Comparison of ENCODE assay signal across 1 cellular context in genomic region chr11:207213-208176, GRCh38.
TF ChIP-seq lines count a peak whose summit lies in the region.

A gene with protein sequence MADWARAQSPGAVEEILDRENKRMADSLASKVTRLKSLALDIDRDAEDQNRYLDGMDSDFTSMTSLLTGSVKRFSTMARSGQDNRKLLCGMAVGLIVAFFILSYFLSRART (minus strand): TSS chr11:207399. CDS start chr11:207321, 78 bp downstream.
RIC8A (plus strand) TSS chr11:207708; CDS start chr11:208855, 1,147 bp downstream.

TF ChIP-seq in HEK293, 187 proteins besides CTCF, POLR2A, EP300 and RAD21 (continued from another document and continues in another):
- TF ChIP-seq, protein P1, sequence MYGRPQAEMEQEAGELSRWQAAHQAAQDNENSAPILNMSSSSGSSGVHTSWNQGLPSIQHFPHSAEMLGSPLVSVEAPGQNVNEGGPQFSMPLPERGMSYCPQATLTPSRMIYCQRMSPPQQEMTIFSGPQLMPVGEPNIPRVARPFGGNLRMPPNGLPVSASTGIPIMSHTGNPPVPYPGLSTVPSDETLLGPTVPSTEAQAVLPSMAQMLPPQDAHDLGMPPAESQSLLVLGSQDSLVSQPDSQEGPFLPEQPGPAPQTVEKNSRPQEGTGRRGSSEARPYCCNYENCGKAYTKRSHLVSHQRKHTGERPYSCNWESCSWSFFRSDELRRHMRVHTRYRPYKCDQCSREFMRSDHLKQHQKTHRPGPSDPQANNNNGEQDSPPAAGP (tag by site-specific recombination; IDR thresholded peaks at IDR 0.05) = 0 out of 2 replicates have a peak, but pooled peaks have one; percentile 21
- peak; percentile 88 for TF ChIP-seq KLF9 (tag by site-specific recombination; IDR thresholded peaks at IDR 0.05; ENCODE audit: low read depth)
- no peak for TF ChIP-seq TCF7L2 (IDR thresholded peaks at IDR 0.05; ENCODE audit: borderline replicate concordance, low read depth, low read length)
- peak; percentile 79; the same call in 1 of the 2 replicates for TF ChIP-seq ZNF629 (tag by site-specific recombination; IDR thresholded peaks at IDR 0.05)
- no peak; the same call in 1 of the 2 replicates for TF ChIP-seq SP7 (tag by site-specific recombination; IDR thresholded peaks at IDR 0.05)
- TF ChIP-seq AEBP2 (tag by site-specific recombination; IDR thresholded peaks at IDR 0.05; ENCODE audit: borderline replicate concordance) = no peak
- TF ChIP-seq ZBTB21 (tag by site-specific recombination; IDR thresholded peaks at IDR 0.05) = 0 out of 2 replicates have a peak, but pooled peaks have one; percentile 12
- TF ChIP-seq SP2 (tag by site-specific recombination; IDR thresholded peaks at IDR 0.05) = peak; percentile 95
- TF ChIP-seq REST (tag by site-specific recombination; IDR thresholded peaks at IDR 0.05) = peak; percentile 78
- TF ChIP-seq ZNF785 (tag by site-specific recombination; IDR thresholded peaks at IDR 0.05) = no peak
- TF ChIP-seq ZNF366 (tag by site-specific recombination; conservative IDR thresholded peaks at IDR 0.05) = no peak
- 0 out of 2 replicates have a peak, but pooled peaks have one; percentile 14 for TF ChIP-seq OSR2 (tag by site-specific recombination; IDR thresholded peaks at IDR 0.05)
- TF ChIP-seq, protein P2, sequence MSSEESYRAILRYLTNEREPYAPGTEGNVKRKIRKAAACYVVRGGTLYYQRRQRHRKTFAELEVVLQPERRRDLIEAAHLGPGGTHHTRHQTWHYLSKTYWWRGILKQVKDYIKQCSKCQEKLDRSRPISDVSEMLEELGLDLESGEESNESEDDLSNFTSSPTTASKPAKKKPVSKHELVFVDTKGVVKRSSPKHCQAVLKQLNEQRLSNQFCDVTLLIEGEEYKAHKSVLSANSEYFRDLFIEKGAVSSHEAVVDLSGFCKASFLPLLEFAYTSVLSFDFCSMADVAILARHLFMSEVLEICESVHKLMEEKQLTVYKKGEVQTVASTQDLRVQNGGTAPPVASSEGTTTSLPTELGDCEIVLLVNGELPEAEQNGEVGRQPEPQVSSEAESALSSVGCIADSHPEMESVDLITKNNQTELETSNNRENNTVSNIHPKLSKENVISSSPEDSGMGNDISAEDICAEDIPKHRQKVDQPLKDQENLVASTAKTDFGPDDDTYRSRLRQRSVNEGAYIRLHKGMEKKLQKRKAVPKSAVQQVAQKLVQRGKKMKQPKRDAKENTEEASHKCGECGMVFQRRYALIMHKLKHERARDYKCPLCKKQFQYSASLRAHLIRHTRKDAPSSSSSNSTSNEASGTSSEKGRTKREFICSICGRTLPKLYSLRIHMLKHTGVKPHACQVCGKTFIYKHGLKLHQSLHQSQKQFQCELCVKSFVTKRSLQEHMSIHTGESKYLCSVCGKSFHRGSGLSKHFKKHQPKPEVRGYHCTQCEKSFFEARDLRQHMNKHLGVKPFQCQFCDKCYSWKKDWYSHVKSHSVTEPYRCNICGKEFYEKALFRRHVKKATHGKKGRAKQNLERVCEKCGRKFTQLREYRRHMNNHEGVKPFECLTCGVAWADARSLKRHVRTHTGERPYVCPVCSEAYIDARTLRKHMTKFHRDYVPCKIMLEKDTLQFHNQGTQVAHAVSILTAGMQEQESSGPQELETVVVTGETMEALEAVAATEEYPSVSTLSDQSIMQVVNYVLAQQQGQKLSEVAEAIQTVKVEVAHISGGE (tag by site-specific recombination; conservative IDR thresholded peaks at IDR 0.05; ENCODE audit: low read depth) = peak; percentile 97
- no peak for TF ChIP-seq ZNF292 (tag by site-specific recombination; IDR thresholded peaks at IDR 0.05; ENCODE audit: borderline replicate concordance, low read depth)
- no peak for TF ChIP-seq ZNF654 (tag by site-specific recombination; IDR thresholded peaks at IDR 0.05; ENCODE audit: low read depth)
- TF ChIP-seq EGR2 (tag by site-specific recombination; IDR thresholded peaks at IDR 0.05; ENCODE audit: low read depth) = peak; percentile 23; the same call in 1 of the 2 replicates
- TF ChIP-seq ZNF426 (tag by site-specific recombination; IDR thresholded peaks at IDR 0.05) = no peak
- peak; percentile 50; the same call in 1 of the 2 replicates for TF ChIP-seq YY1 (tag by site-specific recombination; IDR thresholded peaks at IDR 0.05)
- TF ChIP-seq, protein P3, sequence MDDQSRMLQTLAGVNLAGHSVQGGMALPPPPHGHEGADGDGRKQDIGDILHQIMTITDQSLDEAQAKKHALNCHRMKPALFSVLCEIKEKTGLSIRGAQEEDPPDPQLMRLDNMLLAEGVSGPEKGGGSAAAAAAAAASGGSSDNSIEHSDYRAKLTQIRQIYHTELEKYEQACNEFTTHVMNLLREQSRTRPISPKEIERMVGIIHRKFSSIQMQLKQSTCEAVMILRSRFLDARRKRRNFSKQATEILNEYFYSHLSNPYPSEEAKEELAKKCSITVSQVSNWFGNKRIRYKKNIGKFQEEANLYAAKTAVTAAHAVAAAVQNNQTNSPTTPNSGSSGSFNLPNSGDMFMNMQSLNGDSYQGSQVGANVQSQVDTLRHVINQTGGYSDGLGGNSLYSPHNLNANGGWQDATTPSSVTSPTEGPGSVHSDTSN (CRISPR knock-in tag; IDR thresholded peaks at IDR 0.05) = peak; percentile 76; the same call in 1 of the 2 replicates
- no peak for TF ChIP-seq SETDB1 (IDR thresholded peaks at IDR 0.05; ENCODE audit: insufficient read length, low read length)
- TF ChIP-seq ZEB2 (tag by site-specific recombination; IDR thresholded peaks at IDR 0.05) = 0 out of 2 replicates have a peak, but pooled peaks have one; percentile 31
- TF ChIP-seq ZBTB8A (tag by site-specific recombination; IDR thresholded peaks at IDR 0.05) = peak; percentile 86
- peak; percentile 63 for TF ChIP-seq ZNF518A (tag by site-specific recombination; conservative IDR thresholded peaks at IDR 0.05; ENCODE audit: low read depth)
- TF ChIP-seq ZNF792 (tag by site-specific recombination; IDR thresholded peaks at IDR 0.05) = no peak
- TF ChIP-seq ZSCAN4 (tag by site-specific recombination; IDR thresholded peaks at IDR 0.05) = no peak
- TF ChIP-seq GFI1B (tag by site-specific recombination; IDR thresholded peaks at IDR 0.05) = no peak
- TF ChIP-seq ZNF148 (tag by site-specific recombination; IDR thresholded peaks at IDR 0.05; ENCODE audit: borderline replicate concordance) = no peak
- no peak for TF ChIP-seq ZNF302 (tag by site-specific recombination; IDR thresholded peaks at IDR 0.05; ENCODE audit: low read depth)
- peak; percentile 66 for TF ChIP-seq KLF8 (tag by site-specific recombination; IDR thresholded peaks at IDR 0.05)
- TF ChIP-seq ZNF416 (tag by site-specific recombination; IDR thresholded peaks at IDR 0.05) = no peak
- 0 out of 2 replicates have a peak, but pooled peaks have one; percentile 28 for TF ChIP-seq ZFP37 (tag by site-specific recombination; IDR thresholded peaks at IDR 0.05)
- TF ChIP-seq TRIM28 (IDR thresholded peaks at IDR 0.05; ENCODE audit: borderline replicate concordance, low read length) = peak; percentile 14; the same call in 1 of the 2 replicates
- TF ChIP-seq, protein P4, sequence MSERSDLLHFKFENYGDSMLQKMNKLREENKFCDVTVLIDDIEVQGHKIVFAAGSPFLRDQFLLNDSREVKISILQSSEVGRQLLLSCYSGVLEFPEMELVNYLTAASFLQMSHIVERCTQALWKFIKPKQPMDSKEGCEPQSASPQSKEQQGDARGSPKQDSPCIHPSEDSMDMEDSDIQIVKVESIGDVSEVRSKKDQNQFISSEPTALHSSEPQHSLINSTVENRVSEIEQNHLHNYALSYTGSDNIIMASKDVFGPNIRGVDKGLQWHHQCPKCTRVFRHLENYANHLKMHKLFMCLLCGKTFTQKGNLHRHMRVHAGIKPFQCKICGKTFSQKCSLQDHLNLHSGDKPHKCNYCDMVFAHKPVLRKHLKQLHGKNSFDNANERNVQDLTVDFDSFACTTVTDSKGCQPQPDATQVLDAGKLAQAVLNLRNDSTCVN (tag by site-specific recombination; optimal IDR thresholded peaks at IDR 0.05) = peak; percentile 89
- no peak for TF ChIP-seq ZNF132 (tag by site-specific recombination; IDR thresholded peaks at IDR 0.05; ENCODE audit: borderline replicate concordance)
